12 cellular contexts compared by ENCODE assay signal in the genomic region with DNA sequence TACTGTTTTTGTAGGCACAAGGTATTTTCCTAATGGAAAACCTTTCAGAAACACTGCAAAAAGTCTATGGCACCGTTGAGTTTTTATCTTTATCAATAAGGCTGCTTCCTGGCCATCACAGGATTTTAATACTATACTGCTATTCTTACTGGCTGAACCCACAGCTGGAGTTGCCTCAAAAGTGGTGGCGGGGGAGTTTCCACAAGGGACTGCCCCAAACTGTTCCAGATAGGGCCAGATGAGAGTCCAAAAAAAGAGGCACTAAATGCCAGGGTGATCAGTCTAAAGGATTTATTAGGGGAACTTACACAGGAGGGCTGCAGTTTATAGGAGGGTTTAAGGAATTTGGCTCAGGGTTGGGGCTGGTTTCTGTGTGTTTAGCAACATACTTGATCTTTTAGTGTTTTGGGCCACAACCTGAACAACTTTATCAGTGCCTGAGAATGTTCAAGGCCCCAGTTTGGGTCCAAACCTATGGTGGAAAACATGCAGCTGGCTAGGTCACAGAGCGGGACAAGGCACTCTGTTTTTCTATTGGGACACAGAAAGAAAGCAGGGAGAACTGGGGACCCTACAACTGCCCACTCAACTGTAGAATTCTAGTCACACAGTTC. TPM values are rescaled to one million over a fixed set of nuclear protein-coding genes. Genes with fewer than 3 reads are reported as not detected.
A peak's percentile ranks its signal among the peaks of the same experiment; 100 is the strongest.
DNase-seq lines count a peak whose midpoint lies in the region; ATAC-seq and TF ChIP-seq lines count a peak whose summit lies in the region.
"Had no signal": no experiment of that assay in that cellular context is flagged by ENCODE, and none has a peak within 500 bp of the region (broad histone marks: within the 10 kb centered on the region; RNA-seq: fewer than 3 reads in every experiment).

No MANE protein-coding gene starts in this region.

- no peaks in the 10 kb centered on the region for H3K9me3 ChIP-seq in CD4-positive, CD25-positive, alpha-beta regulatory T cell (ENCODE audit: control insufficient read depth in 2 of 2, low read length in 2 of 2)
- no peaks in the 10 kb centered on the region for H3K9me3 ChIP-seq in aorta (ENCODE audit: control insufficient read depth, low read length)
- H3K9me3 ChIP-seq: right lobe of liver, transverse colon had no signal

- peak overlapping the region; percentile 85 for H3K27ac ChIP-seq in CD4-positive, CD25-positive, alpha-beta regulatory T cell (ENCODE audit: insufficient read depth, low read length, poor library complexity, severe bottlenecking)
- H3K27ac ChIP-seq in aorta (ENCODE audit: low read depth in 1 of 2, low read length in 2 of 2) = no peak overlapping the region
- H3K27ac ChIP-seq: right lobe of liver, transverse colon had no signal

- peak in 1 of 2 donors; percentile 27 for ATAC-seq in CD4-positive, CD25-positive, alpha-beta regulatory T cell (ENCODE audit: low read depth in 2 of 2)
- peak; percentile 74 for ATAC-seq in GM19035 (IDR thresholded peaks at IDR 0.05; ENCODE audit: unreplicated experiment)
- ATAC-seq in HG02970 (IDR thresholded peaks at IDR 0.05; ENCODE audit: low FRiP score, unreplicated experiment) = peak; percentile 57
- no peak for ATAC-seq in left colon
- ATAC-seq in aorta (ENCODE audit: low FRiP score) = no peak
- ATAC-seq: right lobe of liver had no signal

- H3K4me1 Mint-ChIP-seq in CD4-positive, CD25-positive, alpha-beta regulatory T cell = peaks cover 54 to 90% (median 68%) of the 10 kb centered on the region in 4 donors
- H3K4me1 Mint-ChIP-seq in activated CD4-positive, alpha-beta T cell treated with anti-CD3 and anti-CD28 coated beads, Interleukin-2, amount 10 ng/mL, durations not matched to agents 7 days and 5 days = peaks cover 26% of the 10 kb centered on the region
- H3K4me1 Mint-ChIP-seq in Calu3 (ENCODE audit: low read depth, unreplicated experiment) = no peaks in the 10 kb centered on the region

- POLR2A ChIA-PET in activated CD4-positive, alpha-beta T cell treated with anti-CD3 and anti-CD28 coated beads, Interleukin-2, amount 10 ng/mL, durations not matched to agents 7 days and 5 days (lab: Charles Lee) = no interaction called here

- peak in 1 of 3 donors; percentile 56 for DNase-seq in CD4-positive, CD25-positive, alpha-beta regulatory T cell
- no peak for DNase-seq in activated CD4-positive, alpha-beta T cell treated with anti-CD3 and anti-CD28 coated beads, Interleukin-2, amount 10 ng/mL, durations not matched to agents 7 days and 5 days
- DNase-seq in left colon (no peak), aorta (no peak), Calu3 (no peak), iPS-NIHi7 (ENCODE audit: extremely low spot score) (no peak)
- DNase-seq: immature natural killer cell, right lobe of liver, transverse colon had no signal

- peaks cover 62% of the 10 kb centered on the region for H3K4me1 ChIP-seq in CD4-positive, CD25-positive, alpha-beta regulatory T cell (ENCODE audit: control insufficient read depth, insufficient read depth, low read length, poor library complexity, severe bottlenecking)
- H3K4me1 ChIP-seq in aorta (ENCODE audit: control insufficient read depth in 1 of 2, insufficient read depth in 2 of 2, low read length in 2 of 2) = no peaks in the 10 kb centered on the region
- H3K4me1 ChIP-seq: right lobe of liver had no signal

- no peaks in the 10 kb centered on the region for H3K27me3 Mint-ChIP-seq in CD4-positive, CD25-positive, alpha-beta regulatory T cell
- no peaks in the 10 kb centered on the region for H3K27me3 Mint-ChIP-seq in activated CD4-positive, alpha-beta T cell treated with anti-CD3 and anti-CD28 coated beads, Interleukin-2, amount 10 ng/mL, durations not matched to agents 7 days and 5 days
- no peaks in the 10 kb centered on the region for H3K27me3 Mint-ChIP-seq in Calu3 (ENCODE audit: unreplicated experiment)
- H3K27me3 Mint-ChIP-seq: B cell had no signal

- H3K27me3 ChIP-seq in CD4-positive, CD25-positive, alpha-beta regulatory T cell (ENCODE audit: control insufficient read depth, insufficient read depth, low read length) = no peaks in the 10 kb centered on the region
- H3K27me3 ChIP-seq in aorta (ENCODE audit: control insufficient read depth in 1 of 2, insufficient read depth in 2 of 2, low read length in 1 of 2) = no peaks in the 10 kb centered on the region
- H3K27me3 ChIP-seq: right lobe of liver, transverse colon had no signal

- no TSS peak for BruUV-seq in Calu3 (replicated peaks; lab: Mats Ljungman, UMichigan)

- no peak for TF ChIP-seq CTCF in Calu3 (IDR thresholded peaks at IDR 0.05; ENCODE audit: unreplicated experiment)

- intact Hi-C loops in left colon (cut with DNase I, micrococcal nuclease) = no loop called here
- intact Hi-C loops in aorta (cut with DNase I) = no loop called here
- intact Hi-C loops in Calu3 (cut with micrococcal nuclease; ENCODE audit: unreplicated experiment) = no loop called here

- H3K36me3 ChIP-seq in CD4-positive, CD25-positive, alpha-beta regulatory T cell (ENCODE audit: control insufficient read depth, insufficient read depth, low read length) = peaks cover 36% of the 10 kb centered on the region
- peaks cover 0 to 3% of the 10 kb centered on the region in 2 donors for H3K36me3 ChIP-seq in aorta (ENCODE audit: control insufficient read depth in 1 of 2, insufficient read depth in 2 of 2, low read length in 1 of 2)

- no peaks in the 10 kb centered on the region for H3K9me3 Mint-ChIP-seq in CD4-positive, CD25-positive, alpha-beta regulatory T cell
- H3K9me3 Mint-ChIP-seq in activated CD4-positive, alpha-beta T cell treated with anti-CD3 and anti-CD28 coated beads, Interleukin-2, amount 10 ng/mL, durations not matched to agents 7 days and 5 days = no peaks in the 10 kb centered on the region
- no peaks in the 10 kb centered on the region for H3K9me3 Mint-ChIP-seq in Calu3 (ENCODE audit: low read depth, unreplicated experiment)
- H3K9me3 Mint-ChIP-seq: immature natural killer cell had no signal

- peak overlapping the region; percentile 83 for H3K4me3 ChIP-seq in CD4-positive, CD25-positive, alpha-beta regulatory T cell (ENCODE audit: low read depth, low read length)
- H3K4me3 ChIP-seq in aorta (ENCODE audit: low read length in 2 of 2) = no peak overlapping the region
- H3K4me3 ChIP-seq: right lobe of liver, transverse colon had no signal

- H3K4me3 Mint-ChIP-seq in CD4-positive, CD25-positive, alpha-beta regulatory T cell = peak overlapping the region; percentile 81 to 92 (median 89)
- no peak overlapping the region for H3K4me3 Mint-ChIP-seq in activated CD4-positive, alpha-beta T cell treated with anti-CD3 and anti-CD28 coated beads, Interleukin-2, amount 10 ng/mL, durations not matched to agents 7 days and 5 days
- H3K4me3 Mint-ChIP-seq in Calu3 (ENCODE audit: low read depth, unreplicated experiment) = no peak overlapping the region

- H3K27ac Mint-ChIP-seq in CD4-positive, CD25-positive, alpha-beta regulatory T cell = peak overlapping the region; percentile 80 to 95 (median 86)
- peak overlapping the region; percentile 74 for H3K27ac Mint-ChIP-seq in activated CD4-positive, alpha-beta T cell treated with anti-CD3 and anti-CD28 coated beads, Interleukin-2, amount 10 ng/mL, durations not matched to agents 7 days and 5 days
- H3K27ac Mint-ChIP-seq in Calu3 (ENCODE audit: unreplicated experiment) = no peak overlapping the region
- H3K27ac Mint-ChIP-seq: B cell had no signal

- peaks cover 43% of the 10 kb centered on the region for H3K36me3 Mint-ChIP-seq in CD4-positive, CD25-positive, alpha-beta regulatory T cell
- H3K36me3 Mint-ChIP-seq in activated CD4-positive, alpha-beta T cell treated with anti-CD3 and anti-CD28 coated beads, Interleukin-2, amount 10 ng/mL, durations not matched to agents 7 days and 5 days (ENCODE audit: low read depth) = peaks cover 10% of the 10 kb centered on the region
- no peaks in the 10 kb centered on the region for H3K36me3 Mint-ChIP-seq in Calu3 (ENCODE audit: insufficient read depth, unreplicated experiment)

- 91 to 92% methylated on average over 3 of the region's 3 CpGs for WGBS in aorta, 2 donors

- CTCF ChIA-PET in activated CD4-positive, alpha-beta T cell treated with anti-CD3 and anti-CD28 coated beads, Interleukin-2, amount 10 ng/mL, durations not matched to agents 7 days and 5 days (lab: Charles Lee) = no interaction called here
- CTCF ChIA-PET in Calu3 (lab: Charles Lee) = no interaction called here

RNA-seq across cellular contexts. Expression of a gene that starts 41.4 kb away (rescaled TPM):
- total RNA-seq in CD4-positive, CD25-positive, alpha-beta regulatory T cell = 154 TPM
- polyA plus RNA-seq in CD4-positive, CD25-positive, alpha-beta regulatory T cell = 10 to 100 TPM; 48.0 to 93.3 (median 67.0) TPM
- 10 to 100 TPM; 16.6 to 23.8 TPM for total RNA-seq in activated CD4-positive, alpha-beta T cell treated with anti-CD3 and anti-CD28 coated beads, Interleukin-2, amount 10 ng/mL, durations not matched to agents 7 days and 5 days
- total RNA-seq in left colon = 10 to 100 TPM; 15.9 to 19.4 TPM
- total RNA-seq in aorta = 10 to 100 TPM; 21.8 to 28.6 TPM
- polyA plus RNA-seq in aorta = 10 to 100 TPM in 1 of 2 donors, 1 to 10 TPM in 1; 8.7 to 10.5 TPM
- total RNA-seq in Calu3 (2022) = 16.6 and 17.0 TPM in 2 replicates

Comparison
In these comparisons a context has a peak if more than half of its experiments do, and no peak if none do; other contexts are left out.
1. ATAC-seq: peak in GM19035 (single experiment) and HG02970 (single experiment); none in left colon (single experiment) and aorta (single experiment).
2. H3K4me3 Mint-ChIP-seq: peak in CD4-positive, CD25-positive, alpha-beta regulatory T cell (4 of 4); none in activated CD4-positive, alpha-beta T cell treated with anti-CD3 and anti-CD28 coated beads, Interleukin-2, amount 10 ng/mL, durations not matched to agents 7 days and 5 days (single experiment) and Calu3 (single experiment).